7 cellular contexts compared by ENCODE assay signal in the genomic region with DNA sequence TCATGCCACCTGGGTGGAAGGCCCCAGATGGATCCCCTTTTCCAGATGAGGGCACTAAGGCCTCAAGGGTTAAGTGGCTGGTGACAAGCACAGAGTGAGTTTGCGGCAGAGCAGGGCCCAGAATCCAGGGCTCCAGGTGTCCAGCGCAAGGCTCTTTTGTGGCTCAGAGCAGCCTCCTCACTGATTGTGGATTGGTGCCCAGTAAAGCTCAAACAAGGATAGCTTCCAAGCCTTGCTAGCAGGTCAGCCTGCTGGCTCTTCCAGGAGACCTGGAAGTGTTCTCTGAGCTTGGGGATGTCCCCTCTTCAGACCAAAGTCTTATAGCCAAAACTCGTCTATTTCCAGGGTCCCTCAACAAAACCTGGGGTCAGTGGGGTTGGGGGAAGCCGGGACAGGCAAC.
"Had no signal": no experiment of that assay in that cellular context is flagged by ENCODE, and none has a peak within 500 bp of the region (broad histone marks: within the 10 kb centered on the region; RNA-seq: fewer than 3 reads in every experiment).

No MANE protein-coding gene starts in this region.

- H3K27ac Mint-ChIP-seq: IgD-negative memory B cell had no signal

- H3K4me1 Mint-ChIP-seq: IgD-negative memory B cell had no signal

- H3K27ac ChIP-seq: HL-60 had no signal

- DNase-seq: IMR-90, KBM-7, KG1 had no signal

- H3K36me3 Mint-ChIP-seq: IgD-negative memory B cell had no signal

- H3K4me3 Mint-ChIP-seq: IgD-negative memory B cell had no signal

- ATAC-seq: HepG2, K562 had no signal

- H3K4me3 ChIP-seq: K562 had no signal
